In genomic region chr1:65412256-65412983, GRCh38 we compare ENCODE assay signal across 23 cellular contexts. TPM values are rescaled to one million over a fixed set of nuclear protein-coding genes. Genes with fewer than 3 reads are reported as not detected.
DNase-seq lines count a peak whose midpoint lies in the region; ATAC-seq and TF ChIP-seq lines count a peak whose summit lies in the region.
"Had no signal": no experiment of that assay in that cellular context is flagged by ENCODE, and none has a peak within 500 bp of the region (broad histone marks: within the 10 kb centered on the region; RNA-seq: fewer than 3 reads in every experiment).

No MANE protein-coding gene starts in this region.

- no peaks in the 10 kb centered on the region for H4K20me1 ChIP-seq in PC-3 (ENCODE audit: low read length)

- TF ChIP-seq CTCF in PC-3 (conservative IDR thresholded peaks at IDR 0.05; ENCODE audit: low read depth, low read length) (no peak), Caco-2 (IDR thresholded peaks at IDR 0.05; ENCODE audit: insufficient read depth in 1 of 2, low read depth in 1 of 2, low read length in 1 of 2, severe bottlenecking in 1 of 2, unreplicated experiment in 1 of 2) (no peak)

- ATAC-seq in activated naive CD8-positive, alpha-beta T cell treated with anti-CD3 and anti-CD28 coated beads, Interleukin-2, amount 50 U/mL, for 24 hours, result peak; percentile 46
- ATAC-seq in PC-3, result peak; percentile 54
- no peak for ATAC-seq in HG03571 (IDR thresholded peaks at IDR 0.05; ENCODE audit: unreplicated experiment)
- ATAC-seq in sciatic nerve, result no peak
- ATAC-seq: upper lobe of right lung had no signal

- H3K4me2 ChIP-seq in PC-3 (ENCODE audit: low read length), result no peak overlapping the region
- H3K4me2 ChIP-seq: PC-9 had no signal

- H3F3A ChIP-seq in PC-3 (ENCODE audit: low read length, unreplicated experiment), result no peaks in the 10 kb centered on the region

- H3K4me3 ChIP-seq in PC-3 (ENCODE audit: low read length) (no peak overlapping the region), Caco-2 (ENCODE audit: low read depth, low read length) (no peak overlapping the region)
- H3K4me3 ChIP-seq: PC-9, upper lobe of right lung had no signal

- H3K4me3 Mint-ChIP-seq in activated naive CD8-positive, alpha-beta T cell treated with anti-CD3 and anti-CD28 coated beads, Interleukin-2, amount 50 U/mL, for 24 hours, result no peak overlapping the region
- H3K4me3 Mint-ChIP-seq in activated naive CD8-positive, alpha-beta T cell treated with anti-CD3 and anti-CD28 coated beads for 36 hours, result no peak overlapping the region
- H3K4me3 Mint-ChIP-seq in Caco-2 (ENCODE audit: unreplicated experiment), result no peak overlapping the region
- H3K4me3 Mint-ChIP-seq: central memory CD8-positive, alpha-beta T cell; IgD-negative memory B cell; memory B cell; naive B cell had no signal

- H3K27ac Mint-ChIP-seq in activated naive CD8-positive, alpha-beta T cell treated with anti-CD3 and anti-CD28 coated beads, Interleukin-2, amount 50 U/mL, for 24 hours, result no peak overlapping the region
- H3K27ac Mint-ChIP-seq in activated naive CD8-positive, alpha-beta T cell treated with anti-CD3 and anti-CD28 coated beads for 36 hours, result no peak overlapping the region
- no peak overlapping the region for H3K27ac Mint-ChIP-seq in Caco-2 (ENCODE audit: unreplicated experiment)
- H3K27ac Mint-ChIP-seq: IgD-negative memory B cell, memory B cell, naive B cell had no signal

- H3K27me3 Mint-ChIP-seq in activated naive CD8-positive, alpha-beta T cell treated with anti-CD3 and anti-CD28 coated beads, Interleukin-2, amount 50 U/mL, for 24 hours, result peaks cover 4% of the 10 kb centered on the region
- H3K27me3 Mint-ChIP-seq in activated naive CD8-positive, alpha-beta T cell treated with anti-CD3 and anti-CD28 coated beads for 36 hours, result peaks cover 6% of the 10 kb centered on the region
- H3K27me3 Mint-ChIP-seq in Caco-2 (ENCODE audit: insufficient read depth, unreplicated experiment), result no peaks in the 10 kb centered on the region
- H3K27me3 Mint-ChIP-seq: central memory CD8-positive, alpha-beta T cell had no signal

- no peak for DNase-seq in activated naive CD8-positive, alpha-beta T cell treated with anti-CD3 and anti-CD28 coated beads, Interleukin-2, amount 50 U/mL, for 24 hours
- DNase-seq in activated naive CD8-positive, alpha-beta T cell treated with anti-CD3 and anti-CD28 coated beads for 36 hours, result no peak
- DNase-seq in PC-3 (peak; percentile 50), Caco-2 (no peak), DMS 273 (lab: John Stamatoyannopoulos, UW; ENCODE audit: unreplicated experiment) (no peak), sciatic nerve (ENCODE audit: low spot score) (no peak)
- DNase-seq: activated CD4-positive, alpha-beta T cell treated with anti-CD3 and anti-CD28 coated beads for 48 hours; activated naive CD4-positive, alpha-beta T cell treated with anti-CD3 and anti-CD28 coated beads, Interleukin-2, amount 50 U/mL, for 16 hours; aorta; BE2C; DND-41; foreskin melanocyte; naive B cell; NCI-H2081 treated with DMSO at 0.1 percent for 48 hours; NCI-H82; nucleus accumbens; PC-9; upper lobe of right lung had no signal

- no peak overlapping the region for H3K27ac ChIP-seq in PC-3 (ENCODE audit: low read length)
- peak overlapping the region; percentile 35 for H3K27ac ChIP-seq in cingulate gyrus (ENCODE audit: low read depth, low read length)
- H3K27ac ChIP-seq: PC-9, upper lobe of right lung had no signal

- no peaks in the 10 kb centered on the region for H3K79me2 ChIP-seq in PC-3 (ENCODE audit: low read length)

- peaks cover 2% of the 10 kb centered on the region for H3K4me1 Mint-ChIP-seq in activated naive CD8-positive, alpha-beta T cell treated with anti-CD3 and anti-CD28 coated beads, Interleukin-2, amount 50 U/mL, for 24 hours
- peaks cover 2% of the 10 kb centered on the region for H3K4me1 Mint-ChIP-seq in activated naive CD8-positive, alpha-beta T cell treated with anti-CD3 and anti-CD28 coated beads for 36 hours
- peaks cover 14% of the 10 kb centered on the region for H3K4me1 Mint-ChIP-seq in Caco-2 (ENCODE audit: low read depth, unreplicated experiment)
- H3K4me1 Mint-ChIP-seq: central memory CD8-positive, alpha-beta T cell; IgD-negative memory B cell; memory B cell; naive B cell had no signal

- no peaks in the 10 kb centered on the region for H3K9me2 ChIP-seq in PC-3 (replicated peaks; ENCODE audit: low read length)

- H3K36me3 ChIP-seq in PC-3 (ENCODE audit: low read depth, low read length) (no peaks in the 10 kb centered on the region), Caco-2 (ENCODE audit: control insufficient read depth, insufficient read depth, low read length) (no peaks in the 10 kb centered on the region)
- H3K36me3 ChIP-seq: upper lobe of right lung had no signal

- peaks cover 8% of the 10 kb centered on the region for H3K36me3 Mint-ChIP-seq in activated naive CD8-positive, alpha-beta T cell treated with anti-CD3 and anti-CD28 coated beads, Interleukin-2, amount 50 U/mL, for 24 hours (ENCODE audit: low read depth)
- H3K36me3 Mint-ChIP-seq in activated naive CD8-positive, alpha-beta T cell treated with anti-CD3 and anti-CD28 coated beads for 36 hours, result peaks cover 6% of the 10 kb centered on the region
- no peaks in the 10 kb centered on the region for H3K36me3 Mint-ChIP-seq in Caco-2 (ENCODE audit: insufficient read depth, unreplicated experiment)
- H3K36me3 Mint-ChIP-seq: naive B cell had no signal

- no peak overlapping the region for H2AFZ ChIP-seq in PC-3 (ENCODE audit: low read length)
- H2AFZ ChIP-seq: PC-9 had no signal

- peaks cover 5% of the 10 kb centered on the region for H3K9me3 Mint-ChIP-seq in activated naive CD8-positive, alpha-beta T cell treated with anti-CD3 and anti-CD28 coated beads, Interleukin-2, amount 50 U/mL, for 24 hours
- H3K9me3 Mint-ChIP-seq in activated naive CD8-positive, alpha-beta T cell treated with anti-CD3 and anti-CD28 coated beads for 36 hours, result no peaks in the 10 kb centered on the region
- H3K9me3 Mint-ChIP-seq in Caco-2 (ENCODE audit: unreplicated experiment), result no peaks in the 10 kb centered on the region
- H3K9me3 Mint-ChIP-seq: central memory CD8-positive, alpha-beta T cell; IgD-negative memory B cell had no signal

- CTCF ChIA-PET in PC-3 (lab: Charles Lee), result no interaction called here
- CTCF ChIA-PET in Caco-2 (lab: Charles Lee), result no interaction called here

- no peak overlapping the region for H3K9ac ChIP-seq in PC-3 (ENCODE audit: low read length)

- H3K4me1 ChIP-seq in PC-3 (ENCODE audit: insufficient read depth, low read length), result peaks cover 8% of the 10 kb centered on the region; the same call in 1 of the 2 replicates
- peaks cover 26% of the 10 kb centered on the region for H3K4me1 ChIP-seq in Caco-2
- H3K4me1 ChIP-seq: BE2C, upper lobe of right lung had no signal

- H3K27me3 ChIP-seq in PC-3 (ENCODE audit: low read length) (no peaks in the 10 kb centered on the region), Caco-2 (replicated peaks; ENCODE audit: control insufficient read depth, insufficient read depth, low read length) (no peaks in the 10 kb centered on the region)
- H3K27me3 ChIP-seq: BE2C, upper lobe of right lung had no signal

- BruUV-seq in PC-3 (replicated peaks; lab: Mats Ljungman, UMichigan) (no TSS peak), Caco-2 (replicated peaks; lab: Mats Ljungman, UMichigan) (no TSS peak)

- H3K9me3 ChIP-seq in PC-3 (ENCODE audit: low read length) (no peaks in the 10 kb centered on the region), Caco-2 (no peaks in the 10 kb centered on the region)
- H3K9me3 ChIP-seq: BE2C, upper lobe of right lung had no signal

- intact Hi-C loops in PC-3 (cut with micrococcal nuclease), result no loop called here
- intact Hi-C loops in Caco-2 (cut with micrococcal nuclease; ENCODE audit: unreplicated experiment), result no loop called here
- intact Hi-C loops in sciatic nerve (cut with DNase I), result no loop called here

- POLR2A ChIA-PET in PC-3 (lab: Charles Lee; ENCODE audit: unreplicated experiment) (no interaction called here), Caco-2 (lab: Charles Lee) (no interaction called here)

RNA-seq across cellular contexts. Expression of gene LEPR, which starts 8.0 kb away (rescaled TPM):
- total RNA-seq in activated naive CD8-positive, alpha-beta T cell treated with anti-CD3 and anti-CD28 coated beads for 36 hours, result 1 to 10 TPM; 1.6 to 2.2 TPM
- 0.46 TPM in 1 of 2 replicates, not detected in the other for total RNA-seq in PC-3 (2014; rRNA removed)
- 1.5 and 1.9 TPM in 2 replicates for total RNA-seq in Caco-2 (2022)
- total RNA-seq in sciatic nerve, result 138 TPM

RNA-seq across cellular contexts. Expression of gene LEPROT, which starts 8.0 kb away (rescaled TPM):
- 10 to 100 TPM; 10.9 to 11.3 TPM for total RNA-seq in activated naive CD8-positive, alpha-beta T cell treated with anti-CD3 and anti-CD28 coated beads for 36 hours
- total RNA-seq in PC-3 (2014; rRNA removed) (16.9 and 18.4 TPM in 2 replicates), Caco-2 (2022) (32.9 and 37.6 TPM in 2 replicates), sciatic nerve (97.5 TPM)

Comparison
In these comparisons a context has a peak if more than half of its experiments do, and no peak if none do; other contexts are left out.
1. ATAC-seq: peak in activated naive CD8-positive, alpha-beta T cell treated with anti-CD3 and anti-CD28 coated beads, Interleukin-2, amount 50 U/mL, for 24 hours (single experiment) and PC-3 (single experiment); none in HG03571 (single experiment) and sciatic nerve (single experiment).
2. RNA of gene LEPR, which starts 8.0 kb away (total RNA-seq): 138 TPM in sciatic nerve (single experiment); 1.6 to 2.2 TPM in activated naive CD8-positive, alpha-beta T cell treated with anti-CD3 and anti-CD28 coated beads for 36 hours, 1.5 to 1.9 TPM in Caco-2 and 0.46 TPM in PC-3; every median in the first group is over 10 times any median in the second.